14 cellular contexts compared by ENCODE assay signal in the genomic region with DNA sequence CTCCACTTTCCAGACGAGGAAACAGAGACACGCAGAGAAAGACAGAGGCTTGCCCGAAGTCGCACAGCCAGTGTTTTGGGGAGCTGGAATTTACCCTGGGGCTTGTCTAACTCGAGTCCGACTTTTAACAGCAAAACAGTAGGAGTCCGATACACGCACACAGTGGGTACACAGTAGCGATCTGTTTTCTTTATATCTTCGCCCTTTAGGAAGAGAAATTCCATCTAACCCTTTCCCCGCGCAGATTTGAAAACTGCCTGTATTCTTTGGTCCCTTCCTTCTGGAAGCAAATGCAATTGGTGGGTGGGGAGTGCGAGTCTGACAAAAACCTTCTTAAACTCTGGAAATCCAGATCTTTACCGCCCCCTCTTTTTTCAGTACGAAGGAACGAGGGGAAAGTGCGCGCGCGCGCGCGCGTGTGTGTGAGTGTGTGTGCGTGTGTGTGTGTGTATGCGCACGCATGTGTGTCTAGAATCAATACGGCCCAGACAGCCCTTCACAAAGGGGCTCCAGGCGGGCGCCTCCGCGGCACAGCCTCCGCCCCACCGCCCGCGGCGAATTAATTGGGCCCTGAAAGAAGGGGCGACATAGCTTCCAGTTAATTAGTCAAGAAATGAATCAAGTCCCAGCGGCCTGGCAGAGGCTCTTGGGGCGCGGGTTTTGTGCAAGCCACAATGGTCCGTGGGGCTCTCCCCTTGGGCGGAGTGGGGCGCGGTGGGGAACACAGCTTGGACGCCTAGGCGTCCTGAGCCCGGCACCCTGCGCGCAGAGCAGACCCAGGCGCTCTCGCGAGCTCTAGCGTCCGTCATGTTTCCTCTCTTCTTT.
DNase-seq lines count a peak whose midpoint lies in the region; ATAC-seq and TF ChIP-seq lines count a peak whose summit lies in the region.
"Had no signal": no experiment of that assay in that cellular context is flagged by ENCODE, and none has a peak within 500 bp of the region (broad histone marks: within the 10 kb centered on the region; RNA-seq: fewer than 3 reads in every experiment).

No MANE protein-coding gene starts in this region.

- H3K4me3 ChIP-seq in astrocyte of the spinal cord (ENCODE audit: low read depth, low read length) = peak overlapping the region; percentile 10
- H3K4me3 ChIP-seq in skeletal muscle cell (ENCODE audit: low read depth, low read length) = peak overlapping the region; percentile 49
- H3K4me3 ChIP-seq: SJCRH30 had no signal

- no peak for ATAC-seq in HG03469 (IDR thresholded peaks at IDR 0.05; ENCODE audit: unreplicated experiment)
- no peak for ATAC-seq in HG03354 (IDR thresholded peaks at IDR 0.05; ENCODE audit: poor library complexity, severe bottlenecking, unreplicated experiment)
- ATAC-seq: activated CD4-positive, alpha-beta T cell treated with anti-CD3 and anti-CD28 coated beads for 36 hours had no signal

- no peak for TF ChIP-seq CTCF in astrocyte of the spinal cord (IDR thresholded peaks at IDR 0.05; ENCODE audit: low read depth, low read length)

- DNase-seq in GM03348 (ENCODE audit: low spot score) (peak; percentile 51), astrocyte of the spinal cord (ENCODE audit: low read depth, low spot score) (no peak), islet precursor cell (peak; percentile 83), skeletal muscle cell (ENCODE audit: low read depth) (no peak), nucleus accumbens (lab: John Stamatoyannopoulos, UW) (no peak), amygdala (lab: John Stamatoyannopoulos, UW) (no peak)
- DNase-seq: activated CD4-positive, alpha-beta T cell treated with anti-CD3 and anti-CD28 coated beads for 36 hours; activated gamma-delta T cell treated with Interleukin-2 at 50 U/mL for 16 hours; Calu3; KG1; NCI-H524; SJCRH30 had no signal

- in situ Hi-C loops in astrocyte of the spinal cord (cut with HindIII; ENCODE audit: low sequenced_read_pairs) = no loop called here

Comparison
In these comparisons a context has a peak if more than half of its experiments do, and no peak if none do; other contexts are left out.
1. DNase-seq: peak in GM03348 (single experiment) and islet precursor cell (single experiment); none in astrocyte of the spinal cord (single experiment), skeletal muscle cell (single experiment), nucleus accumbens (0 of 56) and amygdala (0 of 56).